ENCODE assay signal across 8 cellular contexts in the genomic region with DNA sequence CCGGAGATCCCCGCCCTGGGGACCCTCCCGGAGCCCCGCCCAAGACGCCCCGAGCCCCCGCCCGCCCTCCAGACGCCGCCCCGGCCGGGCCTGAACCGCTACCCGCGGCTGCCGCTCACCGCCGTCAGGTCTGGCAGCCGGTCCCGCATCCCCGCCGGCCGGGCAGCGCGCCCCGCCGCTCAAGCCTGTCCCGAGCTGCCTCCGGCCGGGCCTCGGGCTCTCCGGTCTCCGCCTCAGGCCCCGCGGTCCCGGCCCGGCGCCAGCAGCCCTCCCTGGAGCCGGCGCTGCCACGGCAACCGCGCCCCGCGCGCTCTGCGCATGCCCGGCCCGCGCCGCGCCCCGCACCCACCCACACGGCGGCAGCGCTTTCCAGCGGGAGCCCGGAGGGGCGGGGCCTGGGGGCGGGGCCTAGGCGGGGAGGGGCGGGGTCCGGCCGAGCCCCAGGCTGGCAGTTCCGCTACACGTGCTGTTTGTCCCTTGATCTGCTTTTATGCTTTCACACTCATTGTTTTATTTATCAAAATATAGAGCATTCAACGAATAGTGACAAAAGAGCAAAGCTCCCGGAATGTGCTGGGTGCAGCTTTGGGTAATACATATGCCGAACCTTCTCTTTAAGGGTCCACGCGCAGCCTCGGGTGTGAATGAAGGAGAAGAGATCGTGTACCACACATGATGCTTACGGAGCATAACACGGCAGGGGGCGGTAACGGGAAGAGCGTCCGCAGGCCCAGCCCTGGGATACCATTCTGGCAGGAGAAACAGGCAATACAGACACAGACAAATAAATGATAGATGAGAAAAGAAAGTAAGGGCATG. TPM values are rescaled to one million over a fixed set of nuclear protein-coding genes. Genes with fewer than 3 reads are reported as not detected.
A peak's percentile ranks its signal among the peaks of the same experiment; 100 is the strongest.
DNase-seq lines count a peak whose midpoint lies in the region; ATAC-seq and TF ChIP-seq lines count a peak whose summit lies in the region.

Gene STX2, minus strand, starts transcription at position 300 of the 819 bp plus-strand sequence. Its CDS starts 151 bp downstream, at position 149.

- peaks cover 19% of the 10 kb centered on the region for H3K4me1 Mint-ChIP-seq in activated CD4-positive, alpha-beta T cell treated with anti-CD3 and anti-CD28 coated beads, Interleukin-2, amount 10 ng/mL, durations not matched to agents 24 days and 14 days

- POLR2A ChIA-PET in BJ (lab: Charles Lee) = no interaction called here

- H3K27me3 ChIP-seq in BJ (ENCODE audit: control insufficient read depth, insufficient read depth, low read length) = no peaks in the 10 kb centered on the region

- H3K27ac ChIP-seq in coronary artery = peak within 1 kb of the TSS; percentile 78 to 90

- DNase-seq in BJ (ENCODE audit: low read depth) (no peak), NCI-H460 (ENCODE audit: extremely low read depth, low read depth) (peak; percentile 82), coronary artery (ENCODE audit: low spot score) (peak; percentile 91), left lobe of liver (ENCODE audit: low spot score) (peak; percentile 94)
- peak; percentile 98 for DNase-seq in activated CD4-positive, alpha-beta T cell treated with anti-CD3 and anti-CD28 coated beads, Interleukin-2, amount 10 ng/mL, durations not matched to agents 24 days and 14 days
- peak; percentile 88 to 90 for DNase-seq in stimulated activated CD4-positive, alpha-beta T cell treated with anti-CD3 and anti-CD28 coated beads, Interleukin-2, amount 100 ng/mL, for 24 hours

- H3K4me3 Mint-ChIP-seq in activated CD4-positive, alpha-beta T cell treated with anti-CD3 and anti-CD28 coated beads, Interleukin-2, amount 10 ng/mL, durations not matched to agents 24 days and 14 days = peak within 1 kb of the TSS; percentile 88

- peak within 1 kb of the TSS; percentile 92 for H3K4me3 ChIP-seq in BJ (ENCODE audit: low read depth, low read length)
- peak within 1 kb of the TSS; percentile 99 for H3K4me3 ChIP-seq in coronary artery

- TF ChIP-seq CTCF in BJ (IDR thresholded peaks at IDR 0.05; ENCODE audit: insufficient read depth, low read depth, low read length) = peak; percentile 52
- TF ChIP-seq CTCF in coronary artery (IDR thresholded peaks at IDR 0.05) = no peak

- peaks cover 3% of the 10 kb centered on the region for H3K36me3 Mint-ChIP-seq in activated CD4-positive, alpha-beta T cell treated with anti-CD3 and anti-CD28 coated beads, Interleukin-2, amount 10 ng/mL, durations not matched to agents 24 days and 14 days (ENCODE audit: low read depth)

- peak within 1 kb of the TSS; percentile 67 for H3K27ac Mint-ChIP-seq in activated CD4-positive, alpha-beta T cell treated with anti-CD3 and anti-CD28 coated beads, Interleukin-2, amount 10 ng/mL, durations not matched to agents 24 days and 14 days

- intact Hi-C loops in activated CD4-positive, alpha-beta T cell treated with anti-CD3 and anti-CD28 coated beads, Interleukin-2, amount 10 ng/mL, durations not matched to agents 24 days and 14 days (cut with micrococcal nuclease) = loop anchor here (1.0 kb wide), 2 partner anchors 20 to 32 kb away; no protein-coding TSS in a partner anchor

- peak; percentile 79 for ATAC-seq in GM19043 (IDR thresholded peaks at IDR 0.05; ENCODE audit: low read depth, unreplicated experiment)
- ATAC-seq in HG03342 (IDR thresholded peaks at IDR 0.05; ENCODE audit: unreplicated experiment) = peak; percentile 83
- peak; percentile 88 for ATAC-seq in left lobe of liver

- no peaks in the 10 kb centered on the region; the same call in 1 of the 2 replicates for H3K36me3 ChIP-seq in BJ (ENCODE audit: control insufficient read depth, insufficient read depth, low read length)

- CTCF ChIA-PET in BJ (lab: Yijun Ruan, JAX) = interaction anchor here (1.0 to 2.2 kb wide), 4 partner anchors 10 to 21 kb away, joined by 3 to 10 read pairs (median 4); no protein-coding TSS in a partner anchor

- H3K27me3 Mint-ChIP-seq in activated CD4-positive, alpha-beta T cell treated with anti-CD3 and anti-CD28 coated beads, Interleukin-2, amount 10 ng/mL, durations not matched to agents 24 days and 14 days = no peaks in the 10 kb centered on the region

- H3K9me3 Mint-ChIP-seq in activated CD4-positive, alpha-beta T cell treated with anti-CD3 and anti-CD28 coated beads, Interleukin-2, amount 10 ng/mL, durations not matched to agents 24 days and 14 days = no peaks in the 10 kb centered on the region

RNA-seq across cellular contexts. Expression of gene STX2, which starts in this region (rescaled TPM):
- polyA plus RNA-seq in BJ (2011; rRNA removed) = 26.0 and 43.1 TPM in 2 replicates
- 13.0 and 18.4 TPM in 2 replicates for polyA minus RNA-seq in BJ (2011; rRNA and poly(A)+ RNA removed)
- total RNA-seq in NCI-H460 (2014; rRNA removed; shearing (Covaris generic)) = 36.3 and 40.6 TPM in 2 replicates
- 62.9 and 80.6 TPM in 2 replicates for polyA plus RNA-seq in NCI-H460 (2014; cell fraction: nucleus; rRNA removed)
- total RNA-seq in activated CD4-positive, alpha-beta T cell treated with anti-CD3 and anti-CD28 coated beads, Interleukin-2, amount 10 ng/mL, durations not matched to agents 24 days and 14 days = 18.2 and 19.2 TPM in 2 replicates
- 8.1 TPM for total RNA-seq in left lobe of liver
